Comparison of ENCODE assay signal across 1 cellular context in the genomic region with DNA sequence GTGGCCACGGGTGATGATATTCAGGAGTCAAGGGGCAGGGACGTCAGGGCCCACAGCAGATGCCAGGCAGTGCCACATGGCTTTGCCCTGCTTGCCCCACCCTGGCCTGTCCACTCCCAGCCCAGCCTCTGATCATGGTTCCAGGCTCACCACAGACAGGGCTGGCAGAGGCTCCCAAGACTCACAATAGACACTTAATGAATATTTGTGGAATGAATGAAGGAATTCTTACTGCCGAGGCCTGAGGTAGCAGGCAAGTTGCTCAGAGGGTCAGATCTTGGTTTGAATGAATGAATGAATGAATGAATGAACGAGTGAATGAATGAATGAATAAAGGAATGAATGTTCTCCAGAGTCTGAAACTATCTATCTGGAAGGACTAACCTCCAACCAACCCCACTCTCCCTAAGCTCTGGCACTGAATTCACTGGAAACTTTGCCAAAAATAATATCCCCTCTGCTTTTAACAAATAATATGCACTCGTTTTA.
TF ChIP-seq lines count a peak whose summit lies in the region.

No MANE protein-coding gene starts in this region.

TF ChIP-seq in GM12878, 131 proteins besides CTCF, POLR2A, EP300 and RAD21:
- TF ChIP-seq ASH2L (IDR thresholded peaks at IDR 0.05; ENCODE audit: borderline replicate concordance, low read depth), result no peak
- no peak for TF ChIP-seq RAD51 (IDR thresholded peaks at IDR 0.05)
- peak; percentile 94 for TF ChIP-seq ZNF24 (IDR thresholded peaks at IDR 0.05)
- no peak for TF ChIP-seq CBX3 (IDR thresholded peaks at IDR 0.05; ENCODE audit: borderline replicate concordance, low read depth)
- TF ChIP-seq IKZF1 (conservative IDR thresholded peaks at IDR 0.05), result no peak
- TF ChIP-seq HCFC1 (IDR thresholded peaks at IDR 0.05; ENCODE audit: low read length), result no peak
- TF ChIP-seq, protein P1, sequence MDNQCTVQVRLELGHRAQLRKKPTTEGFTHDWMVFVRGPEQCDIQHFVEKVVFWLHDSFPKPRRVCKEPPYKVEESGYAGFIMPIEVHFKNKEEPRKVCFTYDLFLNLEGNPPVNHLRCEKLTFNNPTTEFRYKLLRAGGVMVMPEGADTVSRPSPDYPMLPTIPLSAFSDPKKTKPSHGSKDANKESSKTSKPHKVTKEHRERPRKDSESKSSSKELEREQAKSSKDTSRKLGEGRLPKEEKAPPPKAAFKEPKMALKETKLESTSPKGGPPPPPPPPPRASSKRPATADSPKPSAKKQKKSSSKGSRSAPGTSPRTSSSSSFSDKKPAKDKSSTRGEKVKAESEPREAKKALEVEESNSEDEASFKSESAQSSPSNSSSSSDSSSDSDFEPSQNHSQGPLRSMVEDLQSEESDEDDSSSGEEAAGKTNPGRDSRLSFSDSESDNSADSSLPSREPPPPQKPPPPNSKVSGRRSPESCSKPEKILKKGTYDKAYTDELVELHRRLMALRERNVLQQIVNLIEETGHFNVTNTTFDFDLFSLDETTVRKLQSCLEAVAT (IDR thresholded peaks at IDR 0.05), result no peak
TF ChIP-seq in GM12878: peak in this region for 1.
